Comparison of ENCODE assay signal across 17 cellular contexts in genomic region chr7:122013070-122013469, GRCh38.
DNase-seq lines count a peak whose midpoint lies in the region; ATAC-seq and TF ChIP-seq lines count a peak whose summit lies in the region.
"Had no signal": no experiment of that assay in that cellular context is flagged by ENCODE, and none has a peak within 500 bp of the region (broad histone marks: within the 10 kb centered on the region; RNA-seq: fewer than 3 reads in every experiment).

No MANE protein-coding gene starts in this region.

- CTCF ChIA-PET in activated CD8-positive, alpha-beta T cell treated with anti-CD3 and anti-CD28 coated beads for 36 hours (lab: Charles Lee), result no interaction called here
- CTCF ChIA-PET in activated CD8-positive, alpha-beta T cell treated with anti-CD3 and anti-CD28 coated beads, Interleukin-2, amount 10 ng/mL, durations not matched to agents 7 days and 5 days (lab: Charles Lee), result no interaction called here
- CTCF ChIA-PET in A673 (lab: Charles Lee), result no interaction called here

- no peak for TF ChIP-seq CTCF in activated CD8-positive, alpha-beta T cell treated with anti-CD3 and anti-CD28 coated beads for 36 hours (IDR thresholded peaks at IDR 0.05)
- TF ChIP-seq CTCF in epithelial cell of esophagus (IDR thresholded peaks at IDR 0.05; ENCODE audit: insufficient read depth, low read depth, low read length, missing control alignments), result no peak
- no peak for TF ChIP-seq CTCF in A673 (conservative IDR thresholded peaks at IDR 0.05; ENCODE audit: low read depth, low read length)
- no peak for TF ChIP-seq CTCF in GM10266 (IDR thresholded peaks at IDR 0.05; ENCODE audit: control insufficient read depth, insufficient read depth, low read depth, missing control alignments)

- BruUV-seq in A673 (replicated peaks; lab: Mats Ljungman, UMichigan), result no TSS peak

- peak; percentile 2 for DNase-seq in activated CD8-positive, alpha-beta T cell treated with anti-CD3 and anti-CD28 coated beads for 36 hours
- DNase-seq in activated CD8-positive, alpha-beta T cell treated with anti-CD3 and anti-CD28 coated beads, Interleukin-2, amount 10 ng/mL, durations not matched to agents 7 days and 5 days, result no peak
- peak; percentile 6 for DNase-seq in epithelial cell of esophagus (ENCODE audit: low read depth)
- DNase-seq in A673 (ENCODE audit: low spot score), result no peak
- no peak for DNase-seq in GM10266 (ENCODE audit: extremely low spot score)
- no peak for DNase-seq in 8988T
- DNase-seq: ACHN; activated CD4-positive, CD25-positive, alpha-beta regulatory T cell; activated T-cell treated with anti-CD3 and anti-CD28 coated beads, Interleukin-2, amount 50 U/mL, for 48 hours; GDM1; immature natural killer cell; NCI-H748 treated with DMSO at 0.1 percent for 48 hours had no signal

- H3K27ac ChIP-seq in A673 (ENCODE audit: low read depth, low read length, poor library complexity, severe bottlenecking), result no peak overlapping the region
- H3K27ac ChIP-seq: thoracic aorta had no signal

- no peaks in the 10 kb centered on the region for H3K4me1 ChIP-seq in A673 (ENCODE audit: insufficient read depth, low read length, poor library complexity, severe bottlenecking)

- no peak overlapping the region for H3K27ac Mint-ChIP-seq in activated CD8-positive, alpha-beta T cell treated with anti-CD3 and anti-CD28 coated beads for 36 hours
- H3K27ac Mint-ChIP-seq in activated CD8-positive, alpha-beta T cell treated with anti-CD3 and anti-CD28 coated beads, Interleukin-2, amount 10 ng/mL, durations not matched to agents 7 days and 5 days, result no peak overlapping the region
- H3K27ac Mint-ChIP-seq: immature natural killer cell, nephron had no signal

- POLR2A ChIA-PET in activated CD8-positive, alpha-beta T cell treated with anti-CD3 and anti-CD28 coated beads for 36 hours (lab: Charles Lee), result no interaction called here
- POLR2A ChIA-PET in activated CD8-positive, alpha-beta T cell treated with anti-CD3 and anti-CD28 coated beads, Interleukin-2, amount 10 ng/mL, durations not matched to agents 7 days and 5 days (lab: Charles Lee), result no interaction called here
- POLR2A ChIA-PET in A673 (lab: Charles Lee; ENCODE audit: low non-redundant PET), result no interaction called here

- no peak for ATAC-seq in activated CD8-positive, alpha-beta T cell treated with anti-CD3 and anti-CD28 coated beads for 36 hours
- no peak for ATAC-seq in activated CD8-positive, alpha-beta T cell treated with anti-CD3 and anti-CD28 coated beads, Interleukin-2, amount 10 ng/mL, durations not matched to agents 7 days and 5 days
- ATAC-seq in GM18907 (IDR thresholded peaks at IDR 0.05; ENCODE audit: unreplicated experiment) (peak; percentile 81), HG03354 (IDR thresholded peaks at IDR 0.05; ENCODE audit: poor library complexity, severe bottlenecking, unreplicated experiment) (peak; percentile 64)
- ATAC-seq: HCT116 had no signal

- no peaks in the 10 kb centered on the region for H3K27me3 ChIP-seq in A673 (replicated peaks; ENCODE audit: insufficient read depth, low read depth, low read length, poor library complexity)

- intact Hi-C loops in activated CD8-positive, alpha-beta T cell treated with anti-CD3 and anti-CD28 coated beads for 36 hours (cut with micrococcal nuclease), result no loop called here
- intact Hi-C loops in A673 (cut with micrococcal nuclease; ENCODE audit: unreplicated experiment), result loop anchor here (10.0 kb wide), 1 partner anchor 522 kb away; no protein-coding TSS in a partner anchor

- no peaks in the 10 kb centered on the region for H3K9me3 ChIP-seq in A673 (ENCODE audit: low read depth, low read length, poor library complexity, severe bottlenecking)
- H3K9me3 ChIP-seq: thoracic aorta had no signal

- no peaks in the 10 kb centered on the region for H3K36me3 Mint-ChIP-seq in activated CD8-positive, alpha-beta T cell treated with anti-CD3 and anti-CD28 coated beads for 36 hours (ENCODE audit: low read depth)
- H3K36me3 Mint-ChIP-seq in activated CD8-positive, alpha-beta T cell treated with anti-CD3 and anti-CD28 coated beads, Interleukin-2, amount 10 ng/mL, durations not matched to agents 7 days and 5 days (ENCODE audit: low read depth), result no peaks in the 10 kb centered on the region
- H3K36me3 Mint-ChIP-seq: immature natural killer cell had no signal

- no peaks in the 10 kb centered on the region for H3K27me3 Mint-ChIP-seq in activated CD8-positive, alpha-beta T cell treated with anti-CD3 and anti-CD28 coated beads for 36 hours
- H3K27me3 Mint-ChIP-seq in activated CD8-positive, alpha-beta T cell treated with anti-CD3 and anti-CD28 coated beads, Interleukin-2, amount 10 ng/mL, durations not matched to agents 7 days and 5 days (ENCODE audit: low read depth), result no peaks in the 10 kb centered on the region

- no peaks in the 10 kb centered on the region for H3K4me1 Mint-ChIP-seq in activated CD8-positive, alpha-beta T cell treated with anti-CD3 and anti-CD28 coated beads for 36 hours (ENCODE audit: low read depth)
- H3K4me1 Mint-ChIP-seq in activated CD8-positive, alpha-beta T cell treated with anti-CD3 and anti-CD28 coated beads, Interleukin-2, amount 10 ng/mL, durations not matched to agents 7 days and 5 days (ENCODE audit: low read depth), result no peaks in the 10 kb centered on the region
- H3K4me1 Mint-ChIP-seq: immature natural killer cell, nephron had no signal

- H3K4me3 ChIP-seq in epithelial cell of esophagus (ENCODE audit: low read length) (no peak overlapping the region), A673 (ENCODE audit: low read depth, low read length, poor library complexity, severe bottlenecking) (no peak overlapping the region)
- H3K4me3 ChIP-seq: thoracic aorta had no signal

- H3K36me3 ChIP-seq in A673 (ENCODE audit: insufficient read depth, low read length, poor library complexity, severe bottlenecking), result no peaks in the 10 kb centered on the region
- H3K36me3 ChIP-seq: thoracic aorta had no signal

- no peak overlapping the region for H3K4me3 Mint-ChIP-seq in activated CD8-positive, alpha-beta T cell treated with anti-CD3 and anti-CD28 coated beads for 36 hours
- H3K4me3 Mint-ChIP-seq in activated CD8-positive, alpha-beta T cell treated with anti-CD3 and anti-CD28 coated beads, Interleukin-2, amount 10 ng/mL, durations not matched to agents 7 days and 5 days, result no peak overlapping the region
- H3K4me3 Mint-ChIP-seq: immature natural killer cell, nephron had no signal

- H3K9me3 Mint-ChIP-seq in activated CD8-positive, alpha-beta T cell treated with anti-CD3 and anti-CD28 coated beads for 36 hours, result no peaks in the 10 kb centered on the region
- no peaks in the 10 kb centered on the region for H3K9me3 Mint-ChIP-seq in activated CD8-positive, alpha-beta T cell treated with anti-CD3 and anti-CD28 coated beads, Interleukin-2, amount 10 ng/mL, durations not matched to agents 7 days and 5 days (ENCODE audit: insufficient read depth)
- H3K9me3 Mint-ChIP-seq: nephron had no signal

Comparison
In these comparisons a context has a peak if more than half of its experiments do, and no peak if none do; other contexts are left out.
1. DNase-seq: peak in activated CD8-positive, alpha-beta T cell treated with anti-CD3 and anti-CD28 coated beads for 36 hours (single experiment) and epithelial cell of esophagus (single experiment); none in activated CD8-positive, alpha-beta T cell treated with anti-CD3 and anti-CD28 coated beads, Interleukin-2, amount 10 ng/mL, durations not matched to agents 7 days and 5 days (single experiment), A673 (single experiment), GM10266 (single experiment) and 8988T (single experiment).
2. ATAC-seq: peak in GM18907 (single experiment) and HG03354 (single experiment); none in activated CD8-positive, alpha-beta T cell treated with anti-CD3 and anti-CD28 coated beads for 36 hours (single experiment) and activated CD8-positive, alpha-beta T cell treated with anti-CD3 and anti-CD28 coated beads, Interleukin-2, amount 10 ng/mL, durations not matched to agents 7 days and 5 days (single experiment).